Comparison of ENCODE assay signal across 11 cellular contexts in genomic region chr2:86443601-86444000, GRCh38. TPM values are rescaled to one million over a fixed set of nuclear protein-coding genes. Genes with fewer than 3 reads are reported as not detected.
DNase-seq lines count a peak whose midpoint lies in the region; ATAC-seq, FAIRE-seq and TF ChIP-seq lines count a peak whose summit lies in the region.
"Had no signal": no experiment of that assay in that cellular context is flagged by ENCODE, and none has a peak within 500 bp of the region (broad histone marks: within the 10 kb centered on the region; RNA-seq: fewer than 3 reads in every experiment).

No MANE protein-coding gene starts in this region.

- intact Hi-C loops in natural killer cell (cut with micrococcal nuclease) = no loop called here

- no peak for ATAC-seq in central memory CD8-positive, alpha-beta T cell (replicated peaks; ENCODE audit: extremely low read depth, poor library complexity, severe bottlenecking)
- ATAC-seq in natural killer cell = no peak
- no peak for ATAC-seq in GM21619 (IDR thresholded peaks at IDR 0.05; ENCODE audit: unreplicated experiment)
- ATAC-seq in HG03565 (IDR thresholded peaks at IDR 0.05; ENCODE audit: unreplicated experiment) = no peak
- ATAC-seq: body of pancreas had no signal

- no peak for DNase-seq in central memory CD8-positive, alpha-beta T cell (ENCODE audit: low spot score in 2 of 2)
- DNase-seq in natural killer cell (no peak), H9 (no peak), GM12892 (ENCODE audit: insufficient read length) (no peak)
- DNase-seq: body of pancreas, DMS 273 treated with DMSO at 0.1 percent for 48 hours, NCI-H1930 had no signal

- H3K27ac Mint-ChIP-seq in central memory CD8-positive, alpha-beta T cell (ENCODE audit: low read depth) = no peak overlapping the region
- H3K27ac Mint-ChIP-seq in natural killer cell (peak overlapping the region; percentile 97), H9 (no peak overlapping the region)

- no peaks in the 10 kb centered on the region for H3K27me3 Mint-ChIP-seq in central memory CD8-positive, alpha-beta T cell
- H3K27me3 Mint-ChIP-seq in natural killer cell (ENCODE audit: low read depth in 2 of 2) = peaks cover 0 to 4% of the 10 kb centered on the region in 2 donors
- H3K27me3 Mint-ChIP-seq in H9 (ENCODE audit: low read depth) = peaks cover 14% of the 10 kb centered on the region

- H3K9me3 ChIP-seq in KOPT-K1 (ENCODE audit: insufficient read depth, low read length, poor library complexity, severe bottlenecking) = peaks cover 18% of the 10 kb centered on the region
- H3K9me3 ChIP-seq in H9 (ENCODE audit: control insufficient read depth, low read depth, low read length) = peaks cover 7% of the 10 kb centered on the region

- H3K27me3 ChIP-seq in ACC112 (ENCODE audit: insufficient read depth, low read length) (no peaks in the 10 kb centered on the region), H9 (ENCODE audit: insufficient read depth, low read length) (no peaks in the 10 kb centered on the region)
- H3K27me3 ChIP-seq: body of pancreas had no signal

- TF ChIP-seq CTCF in natural killer cell (IDR thresholded peaks at IDR 0.05) (no peak), H9 (conservative IDR thresholded peaks at IDR 0.05) (no peak)

- no CpG with 5 or more reads among the region's 4 CpGs for WGBS in H9 (ENCODE audit: extremely low coverage, insufficient read length, low lambda C conversion rate)

- no peak overlapping the region for H3K4me2 ChIP-seq in H9 (ENCODE audit: insufficient read depth, insufficient read length, low read length)

- no peak overlapping the region for H2BK15ac ChIP-seq in H9 (ENCODE audit: low read depth, low read length)

- peaks cover 72% of the 10 kb centered on the region for H3K4me1 Mint-ChIP-seq in central memory CD8-positive, alpha-beta T cell
- H3K4me1 Mint-ChIP-seq in natural killer cell = peaks cover 68 to 69% of the 10 kb centered on the region in 2 donors
- peaks cover 26% of the 10 kb centered on the region in 2 experiments for H3K4me1 Mint-ChIP-seq in H9

- no peak overlapping the region for H2BK5ac ChIP-seq in H9 (ENCODE audit: insufficient read length, low read length)

- H3K27ac ChIP-seq in ACC112 (ENCODE audit: low read depth, low read length) (no peak overlapping the region), KOPT-K1 (ENCODE audit: low read depth, low read length, poor library complexity, severe bottlenecking) (peak overlapping the region; percentile 4), H9 (ENCODE audit: insufficient read length, low read depth, low read length) (no peak overlapping the region)

- no peak overlapping the region for H2BK12ac ChIP-seq in H9 (ENCODE audit: insufficient read length, low read depth, low read length)

- peaks cover 2% of the 10 kb centered on the region for H4K20me1 ChIP-seq in H9 (ENCODE audit: control insufficient read depth, insufficient read depth, insufficient read length)

- H4K5ac ChIP-seq in H9 (ENCODE audit: insufficient read length, low read depth, low read length) = no peak overlapping the region

- no peak overlapping the region for H3K56ac ChIP-seq in H9 (ENCODE audit: insufficient read length, low read depth, low read length)

- H3K36me3 ChIP-seq in ACC112 (ENCODE audit: insufficient read depth, low read length) = peaks cover 36% of the 10 kb centered on the region
- H3K36me3 ChIP-seq in KOPT-K1 (ENCODE audit: insufficient read depth, low read length) = peaks cover 56% of the 10 kb centered on the region

- no peak overlapping the region for H3K18ac ChIP-seq in H9 (ENCODE audit: insufficient read length, low read depth, low read length)

- TF ChIP-seq POLR2A in GM12892 (IDR thresholded peaks at IDR 0.05; ENCODE audit: low read depth, low read length) = no peak

- H3K9ac ChIP-seq in H9 (ENCODE audit: extremely low read depth, insufficient read length, low read length) = no peak overlapping the region

- no peak overlapping the region for H3K4ac ChIP-seq in H9 (ENCODE audit: low read depth, low read length)

- no peak overlapping the region for H3K23ac ChIP-seq in H9 (ENCODE audit: insufficient read length, low read depth, low read length)

- H2BK120ac ChIP-seq in H9 (ENCODE audit: low read depth, low read length, poor library complexity, severe bottlenecking) = no peak overlapping the region

- H4K91ac ChIP-seq in H9 (ENCODE audit: insufficient read length, low read depth, low read length) = no peak overlapping the region

- H4K8ac ChIP-seq in H9 (replicated peaks; ENCODE audit: insufficient read length, low read depth, low read length) = no peak overlapping the region

- H3K4me1 ChIP-seq in ACC112 (ENCODE audit: control insufficient read depth, insufficient read depth, low read length, unreplicated experiment) (peaks cover 25% of the 10 kb centered on the region), H9 (ENCODE audit: insufficient read depth, low read length) (no peaks in the 10 kb centered on the region)

- peaks cover 4% of the 10 kb centered on the region for H3K23me2 ChIP-seq in H9 (ENCODE audit: insufficient read length, low read depth, low read length, poor library complexity, severe bottlenecking)

- H3K4me3 ChIP-seq in ACC112 (ENCODE audit: low read depth, low read length) = peak overlapping the region; percentile 84
- H3K4me3 ChIP-seq: body of pancreas had no signal

- peaks cover 68% of the 10 kb centered on the region for H3K79me2 ChIP-seq in ACC112 (ENCODE audit: control insufficient read depth, insufficient read depth, low read length, unreplicated experiment)
- H3K79me2 ChIP-seq in H9 (ENCODE audit: insufficient read depth, low read length) = peaks cover 2% of the 10 kb centered on the region; the same call in 1 of the 2 replicates

- H2BK20ac ChIP-seq in H9 (ENCODE audit: low read depth, low read length, poor library complexity, severe bottlenecking) = no peak overlapping the region

- peaks cover 6% of the 10 kb centered on the region for H3K79me1 ChIP-seq in H9 (ENCODE audit: insufficient read depth, low read depth, low read length, poor library complexity, severe bottlenecking)

- no peak overlapping the region for H2AK5ac ChIP-seq in H9 (ENCODE audit: insufficient read length, low read length)

- no peak overlapping the region for H3T11ph ChIP-seq in H9 (ENCODE audit: low read length)

- FAIRE-seq in GM12892 (lab: Jason Lieb, UNC) = no peak

- H3K9me3 Mint-ChIP-seq in central memory CD8-positive, alpha-beta T cell = peaks cover 8% of the 10 kb centered on the region
- H3K9me3 Mint-ChIP-seq in natural killer cell = peaks cover 4 to 8% of the 10 kb centered on the region in 2 donors
- peaks cover 22% of the 10 kb centered on the region in 2 experiments for H3K9me3 Mint-ChIP-seq in H9

- H2AFZ ChIP-seq in ACC112 (ENCODE audit: low read length, unreplicated experiment) (no peak overlapping the region), H9 (ENCODE audit: low read length) (no peak overlapping the region)

- peak overlapping the region; percentile 89 for H3K4me3 Mint-ChIP-seq in central memory CD8-positive, alpha-beta T cell
- H3K4me3 Mint-ChIP-seq in natural killer cell (peak overlapping the region; percentile 97), H9 (no peak overlapping the region)

- H3K14ac ChIP-seq in H9 (ENCODE audit: insufficient read depth, low read length) = no peak overlapping the region

- H3K36me3 Mint-ChIP-seq in central memory CD8-positive, alpha-beta T cell (ENCODE audit: insufficient read depth) = peaks cover 54% of the 10 kb centered on the region
- H3K36me3 Mint-ChIP-seq in natural killer cell = peaks cover 25% of the 10 kb centered on the region
- H3K36me3 Mint-ChIP-seq in H9 (ENCODE audit: insufficient read depth in 1 of 3, low read depth in 3 of 3) = peaks cover 17 to 48% (median 21%) of the 10 kb centered on the region in 3 experiments

RNA-seq across cellular contexts. Expression of gene KDM3A, which starts 2.4 kb away (rescaled TPM):
- 100 to 1,000 TPM; 172 to 195 (median 188) TPM for total RNA-seq in natural killer cell
- total RNA-seq in H9 (2021) = 24.8 and 28.1 TPM in 2 replicates
- 54.8 TPM for polyA plus RNA-seq in GM12892 (2012; ENCODE audit: missing spikeins)

Comparison
In these comparisons a context has a peak if more than half of its experiments do, and no peak if none do; other contexts are left out.
1. H3K27ac Mint-ChIP-seq: peak in natural killer cell (2 of 2); none in central memory CD8-positive, alpha-beta T cell (single experiment) and H9 (0 of 3).
2. H3K4me3 Mint-ChIP-seq: peak in central memory CD8-positive, alpha-beta T cell (single experiment) and natural killer cell (single experiment); none in H9 (0 of 2).